ENCODE assay signal across 11 cellular contexts in the genomic region with DNA sequence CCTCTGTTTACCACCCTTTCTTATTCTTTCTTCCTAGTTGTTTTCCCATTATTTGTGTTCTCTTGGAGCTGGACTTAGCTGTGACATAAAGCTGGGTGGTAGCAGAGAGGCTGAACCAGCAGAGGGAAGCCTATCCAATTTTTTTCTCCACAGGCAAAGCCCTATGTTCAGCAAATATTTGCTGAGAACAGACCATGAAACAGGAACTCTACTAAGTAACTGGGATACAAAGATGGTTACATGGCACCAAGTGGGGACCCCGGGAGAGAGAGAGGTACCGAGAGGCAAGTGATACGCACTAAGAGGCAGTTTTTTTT. TPM values are rescaled to one million over a fixed set of nuclear protein-coding genes. Genes with fewer than 3 reads are reported as not detected.
DNase-seq lines count a peak whose midpoint lies in the region; ATAC-seq and TF ChIP-seq lines count a peak whose summit lies in the region.
"Had no signal": no experiment of that assay in that cellular context is flagged by ENCODE, and none has a peak within 500 bp of the region (broad histone marks: within the 10 kb centered on the region; RNA-seq: fewer than 3 reads in every experiment).

No MANE protein-coding gene starts in this region.

- DNase-seq in left ventricle myocardium superior (no peak), cardiac septum (ENCODE audit: low spot score) (no peak), SK-MEL-5 (ENCODE audit: low read depth, low spot score) (peak; percentile 67), hepatocyte (ENCODE audit: low spot score) (peak; percentile 41), uterus (no peak), occipital lobe (lab: John Stamatoyannopoulos, UW) (no peak), HCEC 1CT (no peak)
- DNase-seq: activated effector memory CD4-positive, alpha-beta T cell treated with anti-CD3 and anti-CD28 coated beads, Interleukin-2, amount 50 U/mL, for 16 hours had no signal

- in situ Hi-C loops in SK-MEL-5 (cut with HindIII; ENCODE audit: low pct_unique_long_range_greater_than_20kb, low sequenced_read_pairs): no loop called here

- H3K9me3 ChIP-seq in hepatocyte (ENCODE audit: low read depth) (no peaks in the 10 kb centered on the region), uterus (no peaks in the 10 kb centered on the region)
- H3K9me3 ChIP-seq: BLaER1 had no signal

- ATAC-seq in left ventricle myocardium superior: peak; percentile 29
- no peak for ATAC-seq in HG03095 (IDR thresholded peaks at IDR 0.05; ENCODE audit: unreplicated experiment)

- H3K4me1 ChIP-seq in hepatocyte (ENCODE audit: insufficient read depth) (no peaks in the 10 kb centered on the region), uterus (no peaks in the 10 kb centered on the region)
- H3K4me1 ChIP-seq: BLaER1 had no signal

- H3K4me3 ChIP-seq in hepatocyte (no peak overlapping the region), uterus (no peak overlapping the region)
- H3K4me3 ChIP-seq: BLaER1 had no signal

- TF ChIP-seq CTCF in hepatocyte (IDR thresholded peaks at IDR 0.05; ENCODE audit: poor library complexity) (no peak), uterus (IDR thresholded peaks at IDR 0.05) (no peak)

- no peaks in the 10 kb centered on the region for H3K9me2 ChIP-seq in hepatocyte (replicated peaks; ENCODE audit: insufficient read depth)

- no peak for TF ChIP-seq POLR2A in uterus (IDR thresholded peaks at IDR 0.05)

- H3K36me3 ChIP-seq in hepatocyte (replicated peaks; ENCODE audit: insufficient read depth, low read depth) (no peaks in the 10 kb centered on the region), uterus (no peaks in the 10 kb centered on the region)

- WGBS in hepatocyte (ENCODE audit: low lambda C conversion rate, missing lambda C conversion rate): 85% methylated on average over 3 of the region's 3 CpGs

- H3K79me2 ChIP-seq in hepatocyte: no peaks in the 10 kb centered on the region

- H3K27ac ChIP-seq in hepatocyte (no peak overlapping the region), uterus (peak overlapping the region; percentile 58 to 63)
- H3K27ac ChIP-seq: BLaER1 had no signal

- H3K27me3 ChIP-seq in hepatocyte (no peaks in the 10 kb centered on the region), uterus (no peaks in the 10 kb centered on the region)
- H3K27me3 ChIP-seq: BLaER1 had no signal

- no peaks in the 10 kb centered on the region for H4K20me1 ChIP-seq in hepatocyte (ENCODE audit: insufficient read depth, poor library complexity, severe bottlenecking)
- H4K20me1 ChIP-seq: BLaER1 had no signal

- H2AFZ ChIP-seq in hepatocyte: peak overlapping the region; percentile 49

- intact Hi-C loops in left ventricle myocardium superior (cut with micrococcal nuclease): no loop called here
- intact Hi-C loops in cardiac septum (cut with DNase I): no loop called here
- intact Hi-C loops in uterus (cut with DNase I; ENCODE audit: low total_unique reads): no loop called here

- H3K4me2 ChIP-seq in hepatocyte: peak overlapping the region; percentile 61
- H3K4me2 ChIP-seq: BLaER1 had no signal

RNA-seq across cellular contexts. Expression of gene CFAP141, which starts 6.6 kb away (rescaled TPM):
- not detected for total RNA-seq in left ventricle myocardium superior
- total RNA-seq in cardiac septum: not detected
- not detected in 2 replicates for total RNA-seq in SK-MEL-5 (2014; rRNA removed; shearing (Covaris generic))
- polyA plus RNA-seq in SK-MEL-5 (2015; cell fraction: cytosol; rRNA removed): not detected in 2 replicates
- not detected in 2 replicates for polyA plus RNA-seq in SK-MEL-5 (2015; cell fraction: nucleus; rRNA removed)
- total RNA-seq in hepatocyte: not detected in 2 replicates
- not detected in 2 replicates for polyA plus RNA-seq in hepatocyte
- not detected for total RNA-seq in uterus
- not detected for total RNA-seq in occipital lobe
- total RNA-seq: chondrocyte had no signal

RNA-seq across cellular contexts. Expression of gene TPM3, which starts 7.6 kb away (rescaled TPM):
- total RNA-seq in left ventricle myocardium superior (77.1 TPM), cardiac septum (364 TPM), hepatocyte (440 and 441 TPM in 2 replicates), uterus (100 to 1,000 TPM; 130 to 263 (median 199) TPM), occipital lobe (208 TPM)
- total RNA-seq in SK-MEL-5 (2014; rRNA removed; shearing (Covaris generic)): 706 and 766 TPM in 2 replicates
- 591 and 655 TPM in 2 replicates for polyA plus RNA-seq in SK-MEL-5 (2015; cell fraction: cytosol; rRNA removed)
- polyA plus RNA-seq in SK-MEL-5 (2015; cell fraction: nucleus; rRNA removed): 236 and 245 TPM in 2 replicates
- polyA plus RNA-seq in hepatocyte: 302 and 321 TPM in 2 replicates

RNA-seq across cellular contexts. Expression of gene UBAP2L, which starts 21.2 kb away (rescaled TPM):
- total RNA-seq in left ventricle myocardium superior (95.6 TPM), cardiac septum (111 TPM), hepatocyte (83.5 and 103 TPM in 2 replicates), uterus (100 to 1,000 TPM in 1 of 4 donors, 10 to 100 TPM in 3; 11.5 to 161 (median 52.0) TPM), occipital lobe (43.5 TPM)
- 161 and 180 TPM in 2 replicates for total RNA-seq in SK-MEL-5 (2014; rRNA removed; shearing (Covaris generic))
- 251 and 282 TPM in 2 replicates for polyA plus RNA-seq in SK-MEL-5 (2015; cell fraction: cytosol; rRNA removed)
- polyA plus RNA-seq in SK-MEL-5 (2015; cell fraction: nucleus; rRNA removed): 497 and 591 TPM in 2 replicates
- 119 and 132 TPM in 2 replicates for polyA plus RNA-seq in hepatocyte

RNA-seq across cellular contexts. Expression of gene NUP210L, which starts 44.6 kb away (rescaled TPM):
- total RNA-seq in left ventricle myocardium superior (0.27 TPM), cardiac septum (0.48 TPM), hepatocyte (0.03 and 0.04 TPM in 2 replicates), uterus (under 1 TPM in 2 of 4 donors, not detected in 2; 0.09 to 0.21 TPM), occipital lobe (under 0.01 TPM)
- total RNA-seq in SK-MEL-5 (2014; rRNA removed; shearing (Covaris generic)): not detected in 2 replicates
- 0.03 TPM in 1 of 2 replicates, not detected in the other for polyA plus RNA-seq in SK-MEL-5 (2015; cell fraction: cytosol; rRNA removed)
- polyA plus RNA-seq in SK-MEL-5 (2015; cell fraction: nucleus; rRNA removed): 0.09 and 0.17 TPM in 2 replicates
- polyA plus RNA-seq in hepatocyte: not detected in 2 replicates
- total RNA-seq: chondrocyte had no signal

Comparison
In these comparisons a context has a peak if more than half of its experiments do, and no peak if none do; other contexts are left out.
1. DNase-seq: peak in SK-MEL-5 (single experiment) and hepatocyte (single experiment); none in left ventricle myocardium superior (single experiment), cardiac septum (single experiment), uterus (0 of 2), occipital lobe (single experiment) and HCEC 1CT (single experiment).